In the genomic region with DNA sequence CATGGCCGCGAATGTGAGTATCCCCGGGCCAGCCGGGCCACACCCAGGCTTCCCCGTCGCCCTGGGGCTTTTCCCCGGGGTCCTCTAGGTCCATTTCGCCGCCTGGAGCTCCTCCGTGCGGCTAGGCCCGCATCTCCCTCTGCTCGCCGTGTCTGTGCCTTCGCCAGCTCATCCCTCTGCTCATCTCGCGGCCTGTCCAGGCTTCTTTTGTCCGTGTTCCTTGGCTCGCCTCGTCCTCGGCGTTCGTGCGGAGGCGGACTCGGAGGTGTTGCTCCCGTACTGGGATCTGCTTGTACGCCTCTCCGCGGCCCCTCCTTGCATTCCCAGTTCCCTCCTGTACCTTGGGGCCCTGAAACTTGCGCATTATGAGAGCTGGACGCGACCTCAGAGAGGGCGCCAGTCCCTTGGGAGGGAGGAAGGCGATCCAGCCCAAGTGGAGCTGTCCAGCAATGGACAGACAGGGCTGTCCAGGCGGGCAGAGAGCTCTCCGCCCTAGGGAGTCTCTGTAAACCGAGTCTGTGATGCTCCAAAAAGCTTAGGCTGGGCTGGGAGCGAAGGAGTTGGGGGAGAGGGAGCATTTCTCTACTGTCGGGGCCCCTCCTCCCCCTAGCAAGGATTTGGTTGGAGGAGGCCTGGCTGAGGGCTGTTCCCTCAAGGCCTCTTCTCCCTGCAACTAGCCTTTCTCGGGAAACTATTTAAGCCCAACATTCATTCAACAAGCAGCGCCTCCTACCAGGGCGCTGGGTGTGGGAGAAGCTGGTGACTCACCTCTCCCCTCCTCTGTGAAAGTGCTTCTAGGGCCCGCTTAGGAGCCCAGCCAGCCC, we compare ENCODE assay signal across 8 cellular contexts.
DNase-seq lines count a peak whose midpoint lies in the region; ATAC-seq and TF ChIP-seq lines count a peak whose summit lies in the region.

No MANE protein-coding gene starts in this region.

- DNase-seq in NCI-H748 (lab: John Stamatoyannopoulos, UW; ENCODE audit: unreplicated experiment) (peak; percentile 53), NCI-H748 treated with DMSO at 0.1 percent for 48 hours (lab: John Stamatoyannopoulos, UW) (no peak), NCI-H526 treated with DMSO at 0.1 percent for 48 hours (lab: John Stamatoyannopoulos, UW) (peak; percentile 71), erythroblast (lab: John Stamatoyannopoulos, UW) (peak; percentile 84 to 91)
- peak; percentile 71 for DNase-seq in activated CD8-positive, alpha-beta memory T cell treated with anti-CD3 and anti-CD28 coated beads, Interleukin-2, amount 50 U/mL, for 4 hours
- DNase-seq in stimulated activated naive B cell treated with anti-CD40 and anti-IgM and Interleukin-4, amounts not matched to agents 10 μg/mL and 1 μg/mL and 100 μg/mL, for 72 hours: peak; percentile 19

- peak overlapping the region; percentile 92 to 94 for H3K4me3 Mint-ChIP-seq in stimulated activated naive B cell treated with anti-CD40 and anti-IgM and Interleukin-4, amounts not matched to agents 10 μg/mL and 1 μg/mL and 100 μg/mL, for 72 hours

- peaks cover 37 to 50% of the 10 kb centered on the region in 2 donors for H3K36me3 Mint-ChIP-seq in stimulated activated naive B cell treated with anti-CD40 and anti-IgM and Interleukin-4, amounts not matched to agents 10 μg/mL and 1 μg/mL and 100 μg/mL, for 72 hours

- H3K36me3 ChIP-seq in muscle layer of duodenum (ENCODE audit: control insufficient read depth in 1 of 2, insufficient read depth in 2 of 2, low read length in 2 of 2): peaks cover 21 to 23% of the 10 kb centered on the region in 2 donors

- H3K9me3 ChIP-seq in muscle layer of duodenum (ENCODE audit: control insufficient read depth in 1 of 2, low read length in 2 of 2): no peaks in the 10 kb centered on the region

- H3K27me3 Mint-ChIP-seq in stimulated activated naive B cell treated with anti-CD40 and anti-IgM and Interleukin-4, amounts not matched to agents 10 μg/mL and 1 μg/mL and 100 μg/mL, for 72 hours: no peaks in the 10 kb centered on the region

- peak overlapping the region; percentile 88 to 89 for H3K4me3 ChIP-seq in muscle layer of duodenum (ENCODE audit: low read depth in 1 of 2, low read length in 2 of 2)

- ATAC-seq in HG02970 (IDR thresholded peaks at IDR 0.05; ENCODE audit: low FRiP score, unreplicated experiment): peak; percentile 9
- peak; percentile 31 to 44 for ATAC-seq in stimulated activated naive B cell treated with anti-CD40 and anti-IgM and Interleukin-4, amounts not matched to agents 10 μg/mL and 1 μg/mL and 100 μg/mL, for 72 hours (replicated peaks)

- H3K27ac Mint-ChIP-seq in stimulated activated naive B cell treated with anti-CD40 and anti-IgM and Interleukin-4, amounts not matched to agents 10 μg/mL and 1 μg/mL and 100 μg/mL, for 72 hours: peak overlapping the region; percentile 96

- H3K9me3 Mint-ChIP-seq in stimulated activated naive B cell treated with anti-CD40 and anti-IgM and Interleukin-4, amounts not matched to agents 10 μg/mL and 1 μg/mL and 100 μg/mL, for 72 hours: peaks cover 0 to 3% of the 10 kb centered on the region in 2 donors

- peak overlapping the region; percentile 94 for H3K27ac ChIP-seq in muscle layer of duodenum (ENCODE audit: low read length)

- peak; percentile 31 for TF ChIP-seq POLR2A in erythroblast (IDR thresholded peaks at IDR 0.05; ENCODE audit: low read length)

- H3K4me1 Mint-ChIP-seq in stimulated activated naive B cell treated with anti-CD40 and anti-IgM and Interleukin-4, amounts not matched to agents 10 μg/mL and 1 μg/mL and 100 μg/mL, for 72 hours: peaks cover 33 to 67% of the 10 kb centered on the region in 2 donors

- no peaks in the 10 kb centered on the region for H3K27me3 ChIP-seq in muscle layer of duodenum (ENCODE audit: low read depth, low read length)

- peaks cover 18 to 35% of the 10 kb centered on the region in 2 donors for H3K4me1 ChIP-seq in muscle layer of duodenum (ENCODE audit: control insufficient read depth in 1 of 2, insufficient read depth in 2 of 2, low read length in 2 of 2)
